20 cellular contexts compared by ENCODE assay signal in genomic region chr2:85759257-85759613, GRCh38. TPM values are rescaled to one million over a fixed set of nuclear protein-coding genes. Genes with fewer than 3 reads are reported as not detected.
"Had no signal": no experiment of that assay in that cellular context is flagged by ENCODE, and none has a peak within 500 bp of the region (broad histone marks: within the 10 kb centered on the region; RNA-seq: fewer than 3 reads in every experiment).

No MANE protein-coding gene starts in this region.

- FAIRE-seq: keratinocyte, urothelium cell line had no signal

- DNase-seq: activated B cell treated with CpG ODN at 0.5 μM for 24 hours; activated CD4-positive, alpha-beta memory T cell treated with anti-CD3 and anti-CD28 coated beads for 36 hours; activated CD4-positive, alpha-beta T cell treated with anti-CD3 and anti-CD28 coated beads for 4 hours; activated gamma-delta T cell treated with Interleukin-2 at 50 U/mL for 16 hours; activated T-cell treated with anti-CD3 and anti-CD28 coated beads for 4 hours; foreskin fibroblast; left lung; naive B cell; psoas muscle; spleen; stimulated activated naive B cell treated with anti-CD40 and anti-IgM and Interleukin-4, amounts not matched to agents 10 μg/mL and 1 μg/mL and 100 μg/mL, for 72 hours; T-cell had no signal

- H3K9ac ChIP-seq: SK-N-SH had no signal

- H3K4me2 ChIP-seq: SK-N-SH had no signal

- H3K36me3 ChIP-seq: cardiac muscle cell, left lung, ovary, spleen had no signal

- H3K27ac ChIP-seq: cardiac muscle cell, left lung, ovary, psoas muscle had no signal

- H3K27me3 ChIP-seq: ovary had no signal

- ATAC-seq: activated naive CD4-positive, alpha-beta T cell treated with anti-CD3 and anti-CD28 coated beads, Interleukin-2, amount 50 U/mL, for 72 hours; left lung; psoas muscle; sciatic nerve; stimulated activated naive B cell treated with anti-CD40 and anti-IgM and Interleukin-4, amounts not matched to agents 10 μg/mL and 1 μg/mL and 100 μg/mL, for 72 hours; T-cell had no signal

- H3K9me3 ChIP-seq: left lung, mucosa of descending colon, ovary, psoas muscle, SK-N-SH, spleen had no signal

- H3K4me3 ChIP-seq: cardiac muscle cell, left lung, mucosa of descending colon, ovary had no signal

RNA-seq across cellular contexts. Expression of gene ATOH8, which starts 5.4 kb away (rescaled TPM):
- total RNA-seq: activated B cell treated with CpG ODN at 0.5 μM for 24 hours; activated CD4-positive, alpha-beta memory T cell treated with anti-CD3 and anti-CD28 coated beads for 36 hours; activated naive CD4-positive, alpha-beta T cell treated with anti-CD3 and anti-CD28 coated beads, Interleukin-2, amount 50 U/mL, for 72 hours had no signal
- polyA plus RNA-seq: keratinocyte had no signal
